Comparison of ENCODE assay signal across 14 cellular contexts in the genomic region with DNA sequence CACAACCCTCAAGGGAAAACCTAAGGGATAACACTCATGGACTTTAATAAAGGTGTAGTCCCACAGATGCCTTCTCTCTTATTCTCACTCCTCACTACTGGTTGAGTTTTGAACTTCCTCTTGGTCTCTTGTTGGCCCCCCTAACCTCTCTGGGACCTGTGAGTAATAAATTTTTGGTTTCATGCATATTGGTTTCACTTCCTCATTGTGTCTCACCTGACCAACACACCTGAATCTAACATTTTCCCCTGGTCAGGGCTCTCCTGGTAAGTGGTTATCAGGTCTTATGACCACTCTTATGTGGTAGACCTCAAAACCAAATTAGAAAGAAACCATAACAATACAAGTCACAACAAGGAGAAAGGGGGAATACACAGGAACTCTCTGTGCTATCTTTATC.
DNase-seq lines count a peak whose midpoint lies in the region; ATAC-seq and TF ChIP-seq lines count a peak whose summit lies in the region.
"Had no signal": no experiment of that assay in that cellular context is flagged by ENCODE, and none has a peak within 500 bp of the region (broad histone marks: within the 10 kb centered on the region; RNA-seq: fewer than 3 reads in every experiment).

No MANE protein-coding gene starts in this region.

- in situ Hi-C loops in mammary epithelial cell (cut with MboI; ENCODE audit: low sequenced_read_pairs in 2 of 2) = no loop called here

- no peak for TF ChIP-seq CTCF in mammary epithelial cell (conservative IDR thresholded peaks at IDR 0.05 in 1 of 2, IDR thresholded peaks at IDR 0.05 in 1 of 2; ENCODE audit: extremely low read depth in 1 of 2, insufficient read depth in 1 of 2, low read depth in 1 of 2, low read length in 2 of 2)
- no peak for TF ChIP-seq CTCF in breast epithelium (IDR thresholded peaks at IDR 0.05)
- no peak for TF ChIP-seq CTCF in Peyer's patch (IDR thresholded peaks at IDR 0.05)
- TF ChIP-seq CTCF in esophagus squamous epithelium (IDR thresholded peaks at IDR 0.05) = no peak

- no peak overlapping the region for H2AFZ ChIP-seq in mammary epithelial cell (ENCODE audit: low read depth, low read length)
- H2AFZ ChIP-seq: GM23338 had no signal

- no peak overlapping the region for H3K4me3 ChIP-seq in mammary epithelial cell (replicated peaks in 1 of 3; ENCODE audit: insufficient read depth in 1 of 3, low read depth in 2 of 3, low read length in 3 of 3)
- H3K4me3 ChIP-seq in breast epithelium = no peak overlapping the region
- H3K4me3 ChIP-seq in Peyer's patch = no peak overlapping the region
- no peak overlapping the region for H3K4me3 ChIP-seq in esophagus squamous epithelium
- H3K4me3 ChIP-seq: adrenal gland, GM23338 had no signal

- H3K9me3 ChIP-seq in mammary epithelial cell (replicated peaks; ENCODE audit: insufficient read depth, low read length) (no peaks in the 10 kb centered on the region), breast epithelium (no peaks in the 10 kb centered on the region), Peyer's patch (no peaks in the 10 kb centered on the region), esophagus squamous epithelium (no peaks in the 10 kb centered on the region)
- H3K9me3 ChIP-seq: adrenal gland had no signal

- no peak overlapping the region for H3K4me2 ChIP-seq in mammary epithelial cell (ENCODE audit: insufficient read depth, low read depth, low read length)
- H3K4me2 ChIP-seq: GM23338 had no signal

- TF ChIP-seq POLR2A in breast epithelium (IDR thresholded peaks at IDR 0.05) (no peak), Peyer's patch (IDR thresholded peaks at IDR 0.05) (no peak), esophagus squamous epithelium (IDR thresholded peaks at IDR 0.05) (no peak)

- no peaks in the 10 kb centered on the region for H3K79me2 ChIP-seq in mammary epithelial cell (ENCODE audit: insufficient read depth, low read length)

- BruUV-seq in mammary epithelial cell (replicated peaks; lab: Mats Ljungman, UMichigan) = no TSS peak

- no peaks in the 10 kb centered on the region for H3K36me3 ChIP-seq in mammary epithelial cell (ENCODE audit: insufficient read depth, low read length)
- H3K36me3 ChIP-seq in breast epithelium = no peaks in the 10 kb centered on the region
- no peaks in the 10 kb centered on the region for H3K36me3 ChIP-seq in Peyer's patch
- no peaks in the 10 kb centered on the region for H3K36me3 ChIP-seq in esophagus squamous epithelium
- H3K36me3 ChIP-seq: adrenal gland had no signal

- ATAC-seq in GM21786 (IDR thresholded peaks at IDR 0.05; ENCODE audit: unreplicated experiment) = peak; percentile 97
- peak; percentile 93 for ATAC-seq in HG03175 (IDR thresholded peaks at IDR 0.05; ENCODE audit: unreplicated experiment)
- ATAC-seq: effector memory CD8-positive, alpha-beta T cell; GM23338; sciatic nerve had no signal

- H3K27me3 ChIP-seq in mammary epithelial cell (ENCODE audit: insufficient read depth, low read length) (no peaks in the 10 kb centered on the region), breast epithelium (no peaks in the 10 kb centered on the region), Peyer's patch (no peaks in the 10 kb centered on the region), esophagus squamous epithelium (no peaks in the 10 kb centered on the region)
- H3K27me3 ChIP-seq: adrenal gland had no signal

- CTCF ChIA-PET in mammary epithelial cell (lab: Charles Lee; ENCODE audit: low non-redundant PET) = no interaction called here

- dilution Hi-C loops in mammary epithelial cell (cut with HindIII; ENCODE audit: low sequenced_read_pairs) = no loop called here

- DNase-seq in mammary epithelial cell (peak; percentile 35), breast epithelium (ENCODE audit: low spot score in 2 of 2) (no peak), GDM1 (lab: John Stamatoyannopoulos, UW) (no peak), Peyer's patch (no peak), esophagus squamous epithelium (lab: John Stamatoyannopoulos, UW) (no peak), NCI-H2227 (lab: John Stamatoyannopoulos, UW; ENCODE audit: unreplicated experiment) (no peak)
- DNase-seq: activated CD8-positive, alpha-beta memory T cell treated with anti-CD3 and anti-CD28 coated beads for 24 hours; adrenal gland; effector memory CD8-positive, alpha-beta T cell; NCI-H524 had no signal

- intact Hi-C loops in mammary epithelial cell (cut with micrococcal nuclease) = no loop called here
- intact Hi-C loops in breast epithelium (cut with DNase I; ENCODE audit: low total_unique reads) = no loop called here
- intact Hi-C loops in esophagus squamous epithelium (cut with DNase I) = no loop called here

- H3K4me1 ChIP-seq in mammary epithelial cell (ENCODE audit: insufficient read depth, low read length) = peaks cover 6% of the 10 kb centered on the region
- no peaks in the 10 kb centered on the region for H3K4me1 ChIP-seq in breast epithelium
- no peaks in the 10 kb centered on the region for H3K4me1 ChIP-seq in Peyer's patch
- H3K4me1 ChIP-seq in esophagus squamous epithelium = peaks cover 0 to 11% (median 0%) of the 10 kb centered on the region in 3 donors
- H3K4me1 ChIP-seq: adrenal gland had no signal

- H3K9ac ChIP-seq in mammary epithelial cell (ENCODE audit: insufficient read depth, low read length) = no peak overlapping the region

- H3K27ac ChIP-seq in mammary epithelial cell (ENCODE audit: insufficient read depth, low read depth, low read length) (no peak overlapping the region), breast epithelium (no peak overlapping the region), Peyer's patch (no peak overlapping the region), esophagus squamous epithelium (no peak overlapping the region)
- H3K27ac ChIP-seq: adrenal gland had no signal

- H4K20me1 ChIP-seq in mammary epithelial cell (ENCODE audit: insufficient read depth, low read length) = no peaks in the 10 kb centered on the region
